In the genomic region with DNA sequence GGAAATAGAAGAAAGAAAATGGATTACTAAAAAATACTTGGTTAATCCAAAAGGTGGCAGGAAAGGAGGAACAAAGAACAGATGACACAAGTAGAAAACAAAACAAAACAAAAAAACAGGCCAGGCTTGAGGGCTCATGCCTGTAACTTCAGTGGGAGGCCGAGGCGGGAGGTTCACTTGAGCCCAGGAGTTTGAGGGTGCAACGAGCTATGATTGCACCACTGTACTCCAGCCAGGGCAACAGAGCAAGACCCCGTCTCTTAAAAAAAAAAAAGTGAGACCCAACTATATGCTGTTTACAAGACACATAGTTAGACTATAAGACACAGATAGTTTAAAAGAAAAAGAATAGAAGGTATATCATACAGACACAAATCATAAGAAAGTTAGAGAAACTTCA, we compare ENCODE assay signal across 30 cellular contexts. TPM values are rescaled to one million over a fixed set of nuclear protein-coding genes. Genes with fewer than 3 reads are reported as not detected.
"Had no signal": no experiment of that assay in that cellular context is flagged by ENCODE, and none has a peak within 500 bp of the region (broad histone marks: within the 10 kb centered on the region; RNA-seq: fewer than 3 reads in every experiment).

No MANE protein-coding gene starts in this region.

- H3K4me1 ChIP-seq: neural progenitor cell, parathyroid adenoma, psoas muscle, right lobe of liver, suprapubic skin, testis, tibial artery, transverse colon, upper lobe of right lung, uterus had no signal

- H3K36me3 Mint-ChIP-seq: naive thymus-derived CD4-positive, alpha-beta T cell; natural killer cell; stimulated activated effector memory CD8-positive, alpha-beta T cell treated with anti-CD3 and anti-CD28 coated beads, Interleukin-12 subunit alpha, Interleukin-12 subunit beta, amount 100 ng/mL, for 72 hours; type B pancreatic cell had no signal

- ATAC-seq: naive thymus-derived CD4-positive, alpha-beta T cell; psoas muscle; right cardiac atrium; right lobe of liver; stimulated activated effector memory CD8-positive, alpha-beta T cell treated with anti-CD3 and anti-CD28 coated beads, Interleukin-12 subunit alpha, Interleukin-12 subunit beta, amount 100 ng/mL, for 72 hours; stimulated activated naive B cell treated with anti-CD40 and anti-IgM and Interleukin-4, amounts not matched to agents 10 μg/mL and 1 μg/mL and 100 μg/mL, for 72 hours; stimulated activated naive CD8-positive, alpha-beta T cell treated with anti-CD3 and anti-CD28 coated beads, Interleukin-15, amount 100 ng/mL, for 72 hours; stimulated activated naive CD8-positive, alpha-beta T cell treated with anti-CD3 and anti-CD28 coated beads, Interleukin-15, Interleukin-2, amounts not matched to agents 100 U/mL and 50 U/mL, for 24 hours; upper lobe of right lung had no signal

- H3K4me3 ChIP-seq: neural progenitor cell, ovary, psoas muscle, right lobe of liver, skin epidermis, smooth muscle cell, suprapubic skin, testis, tibial artery, transverse colon, upper lobe of right lung, uterus had no signal

- H3K27me3 ChIP-seq: neural progenitor cell, ovary, right lobe of liver, suprapubic skin, testis, upper lobe of right lung, uterus had no signal

- H3K4me3 Mint-ChIP-seq: naive thymus-derived CD4-positive, alpha-beta T cell; natural killer cell; nephron; neural progenitor cell; stimulated activated effector memory CD8-positive, alpha-beta T cell treated with anti-CD3 and anti-CD28 coated beads, Interleukin-12 subunit alpha, Interleukin-12 subunit beta, amount 100 ng/mL, for 72 hours; stimulated activated naive B cell treated with anti-CD40 and anti-IgM and Interleukin-4, amounts not matched to agents 10 μg/mL and 1 μg/mL and 100 μg/mL, for 72 hours; stimulated activated naive CD8-positive, alpha-beta T cell treated with anti-CD3 and anti-CD28 coated beads, Interleukin-15, amount 100 ng/mL, for 72 hours; type B pancreatic cell had no signal

- H3K9me3 Mint-ChIP-seq: naive thymus-derived CD4-positive, alpha-beta T cell; natural killer cell; stimulated activated effector memory CD8-positive, alpha-beta T cell treated with anti-CD3 and anti-CD28 coated beads, Interleukin-12 subunit alpha, Interleukin-12 subunit beta, amount 100 ng/mL, for 72 hours; stimulated activated naive B cell treated with anti-CD40 and anti-IgM and Interleukin-4, amounts not matched to agents 10 μg/mL and 1 μg/mL and 100 μg/mL, for 72 hours; stimulated activated naive CD8-positive, alpha-beta T cell treated with anti-CD3 and anti-CD28 coated beads, Interleukin-15, amount 100 ng/mL, for 72 hours; type B pancreatic cell had no signal

- DNase-seq: naive thymus-derived CD4-positive, alpha-beta T cell; natural killer cell; occipital lobe; ovary; posterior cingulate gyrus; psoas muscle; right cardiac atrium; right lobe of liver; stimulated activated CD4-positive, alpha-beta T cell treated with anti-CD3 and anti-CD28 coated beads, Interleukin-15, amount 100 ng/mL, for 24 hours; stimulated activated CD4-positive, alpha-beta T cell treated with anti-CD3 and anti-CD28 coated beads, Interleukin-2, amount 100 ng/mL, for 24 hours; stimulated activated CD4-positive, alpha-beta T cell treated with anti-CD3 and anti-CD28 coated beads, Interleukin-2, amount 100 ng/mL, for 48 hours; stimulated activated CD4-positive, alpha-beta T cell treated with anti-CD3 and anti-CD28 coated beads, Interleukin-4, amount 100 ng/mL, for 24 hours; stimulated activated naive B cell treated with anti-CD40 and anti-IgM and Interleukin-4, amounts not matched to agents 10 μg/mL and 1 μg/mL and 100 μg/mL, for 72 hours; stimulated activated naive CD8-positive, alpha-beta T cell treated with anti-CD3 and anti-CD28 coated beads, Interleukin-15, amount 100 ng/mL, for 72 hours; stimulated activated naive CD8-positive, alpha-beta T cell treated with anti-CD3 and anti-CD28 coated beads, Interleukin-15, Interleukin-2, amounts not matched to agents 100 U/mL and 50 U/mL, for 24 hours; substantia nigra; testis; tibial artery; transverse colon; upper lobe of right lung; uterus had no signal

- H3K27ac Mint-ChIP-seq: naive thymus-derived CD4-positive, alpha-beta T cell; nephron; neural progenitor cell; progenitor cell of endocrine pancreas; stimulated activated effector memory CD8-positive, alpha-beta T cell treated with anti-CD3 and anti-CD28 coated beads, Interleukin-12 subunit alpha, Interleukin-12 subunit beta, amount 100 ng/mL, for 72 hours; stimulated activated naive B cell treated with anti-CD40 and anti-IgM and Interleukin-4, amounts not matched to agents 10 μg/mL and 1 μg/mL and 100 μg/mL, for 72 hours; stimulated activated naive CD8-positive, alpha-beta T cell treated with anti-CD3 and anti-CD28 coated beads, Interleukin-15, amount 100 ng/mL, for 72 hours; type B pancreatic cell had no signal

- H3K27ac ChIP-seq: neural progenitor cell, ovary, parathyroid adenoma, psoas muscle, right lobe of liver, skin epidermis, suprapubic skin, testis, tibial artery, transverse colon, upper lobe of right lung, uterus had no signal

- H3K4me1 Mint-ChIP-seq: naive thymus-derived CD4-positive, alpha-beta T cell; nephron; neural progenitor cell; stimulated activated naive B cell treated with anti-CD40 and anti-IgM and Interleukin-4, amounts not matched to agents 10 μg/mL and 1 μg/mL and 100 μg/mL, for 72 hours had no signal

- H3K9me3 ChIP-seq: psoas muscle, right lobe of liver, suprapubic skin, testis, tibial artery, transverse colon, upper lobe of right lung, uterus had no signal

- H3K36me3 ChIP-seq: neural progenitor cell, ovary, right lobe of liver, suprapubic skin, tibial artery, transverse colon, upper lobe of right lung, uterus had no signal

- H3K9ac ChIP-seq: neural progenitor cell, parathyroid adenoma had no signal

- H3K4me2 ChIP-seq: neural progenitor cell, smooth muscle cell had no signal

- H3K79me2 ChIP-seq: parathyroid adenoma had no signal

RNA-seq across cellular contexts. Expression of gene AK8, which starts 59.5 kb away (rescaled TPM):
- total RNA-seq: psoas muscle had no signal
